In genomic region chr11:119536801-119537200, GRCh38 we compare ENCODE assay signal across 16 cellular contexts.
DNase-seq lines count a peak whose midpoint lies in the region; ATAC-seq, FAIRE-seq and TF ChIP-seq lines count a peak whose summit lies in the region.
"Had no signal": no experiment of that assay in that cellular context is flagged by ENCODE, and none has a peak within 500 bp of the region (broad histone marks: within the 10 kb centered on the region; RNA-seq: fewer than 3 reads in every experiment).

No MANE protein-coding gene starts in this region.

- H3K4me3 Mint-ChIP-seq in H9, result no peak overlapping the region
- H3K4me3 Mint-ChIP-seq in astrocyte (ENCODE audit: unreplicated experiment), result no peak overlapping the region
- no peak overlapping the region for H3K4me3 Mint-ChIP-seq in type B pancreatic cell
- no peak overlapping the region for H3K4me3 Mint-ChIP-seq in activated naive CD8-positive, alpha-beta T cell treated with anti-CD3 and anti-CD28 coated beads for 36 hours
- H3K4me3 Mint-ChIP-seq: B cell; CD8-positive, alpha-beta T cell had no signal

- no peaks in the 10 kb centered on the region for H4K20me1 ChIP-seq in H9 (ENCODE audit: control insufficient read depth, insufficient read depth, insufficient read length)
- H4K20me1 ChIP-seq in astrocyte (ENCODE audit: insufficient read depth, low read length), result no peaks in the 10 kb centered on the region

- WGBS in H9 (ENCODE audit: extremely low coverage, insufficient read length, low lambda C conversion rate), result no CpG with 5 or more reads among the region's 6 CpGs
- 36 to 56% methylated on average over 6 of the region's 6 CpGs for WGBS in aorta, 2 donors

- H2BK20ac ChIP-seq in H9 (ENCODE audit: low read depth, low read length, poor library complexity, severe bottlenecking), result no peak overlapping the region

- no peak overlapping the region for H3K4ac ChIP-seq in H9 (ENCODE audit: low read depth, low read length)

- no peak overlapping the region for H2AK5ac ChIP-seq in H9 (ENCODE audit: insufficient read length, low read length)

- no peak overlapping the region for H3K23ac ChIP-seq in H9 (ENCODE audit: insufficient read length, low read depth, low read length)

- H2BK5ac ChIP-seq in H9 (ENCODE audit: insufficient read length, low read length), result no peak overlapping the region

- H2BK120ac ChIP-seq in H9 (ENCODE audit: low read depth, low read length, poor library complexity, severe bottlenecking), result no peak overlapping the region

- no peak overlapping the region for H4K91ac ChIP-seq in H9 (ENCODE audit: insufficient read length, low read depth, low read length)

- H3K9ac ChIP-seq in H9 (ENCODE audit: extremely low read depth, insufficient read length, low read length), result no peak overlapping the region
- no peak overlapping the region for H3K9ac ChIP-seq in astrocyte (ENCODE audit: low read length)

- peaks cover 23 to 25% of the 10 kb centered on the region in 2 experiments for H3K4me1 Mint-ChIP-seq in H9
- H3K4me1 Mint-ChIP-seq in astrocyte (ENCODE audit: low read depth, unreplicated experiment), result peaks cover 8% of the 10 kb centered on the region
- peaks cover 10% of the 10 kb centered on the region for H3K4me1 Mint-ChIP-seq in type B pancreatic cell (ENCODE audit: unreplicated experiment)
- H3K4me1 Mint-ChIP-seq in activated naive CD8-positive, alpha-beta T cell treated with anti-CD3 and anti-CD28 coated beads for 36 hours, result peaks cover 1% of the 10 kb centered on the region

- DNase-seq in H9 (no peak), astrocyte (ENCODE audit: low read depth) (no peak), fibroblast of the aortic adventitia (ENCODE audit: low read depth) (no peak), type B pancreatic cell (ENCODE audit: extremely low spot score, unreplicated experiment) (no peak), aorta (no peak), HPDE6-E6E7 (ENCODE audit: extremely low spot score) (no peak)
- DNase-seq in activated naive CD8-positive, alpha-beta T cell treated with anti-CD3 and anti-CD28 coated beads for 36 hours, result no peak
- DNase-seq: CD8-positive, alpha-beta T cell; HCEC 1CT; NCI-H146; NCI-H2081 treated with DMSO at 0.1 percent for 48 hours; NCI-H2227 treated with DMSO at 0.1 percent for 48 hours; NCI-H524 treated with DMSO at 0.1 percent for 48 hours; SJCRH30 had no signal

- intact Hi-C loops in aorta (cut with DNase I), result no loop called here

- H3K4me2 ChIP-seq in H9 (ENCODE audit: insufficient read depth, insufficient read length, low read length) (no peak overlapping the region), astrocyte (ENCODE audit: low read length) (no peak overlapping the region)

- no peak overlapping the region for H2BK12ac ChIP-seq in H9 (ENCODE audit: insufficient read length, low read depth, low read length)

- H3K36me3 ChIP-seq in astrocyte (ENCODE audit: insufficient read depth, low read length), result no peaks in the 10 kb centered on the region
- no peaks in the 10 kb centered on the region for H3K36me3 ChIP-seq in aorta (ENCODE audit: control insufficient read depth in 1 of 2, insufficient read depth in 2 of 2, low read length in 1 of 2)
- H3K36me3 ChIP-seq: SJCRH30 had no signal

- H3K79me2 ChIP-seq in H9 (ENCODE audit: insufficient read depth, low read length) (no peaks in the 10 kb centered on the region), astrocyte (ENCODE audit: insufficient read depth, low read length) (no peaks in the 10 kb centered on the region)

- no peak overlapping the region for H3T11ph ChIP-seq in H9 (ENCODE audit: low read length)

- H3K27me3 Mint-ChIP-seq in H9 (ENCODE audit: low read depth) (peaks cover 45% of the 10 kb centered on the region), astrocyte (ENCODE audit: low read depth, unreplicated experiment) (peaks cover 66% of the 10 kb centered on the region), type B pancreatic cell (peaks cover 36% of the 10 kb centered on the region)
- H3K27me3 Mint-ChIP-seq in activated naive CD8-positive, alpha-beta T cell treated with anti-CD3 and anti-CD28 coated beads for 36 hours, result peaks cover 18% of the 10 kb centered on the region

- H4K5ac ChIP-seq in H9 (ENCODE audit: insufficient read length, low read depth, low read length), result no peak overlapping the region

- FAIRE-seq in astrocyte (lab: Jason Lieb, UNC), result no peak

- H3K4me1 ChIP-seq in H9 (ENCODE audit: insufficient read depth, low read length), result no peaks in the 10 kb centered on the region
- no peaks in the 10 kb centered on the region for H3K4me1 ChIP-seq in astrocyte (ENCODE audit: insufficient read depth, low read length)
- no peaks in the 10 kb centered on the region for H3K4me1 ChIP-seq in aorta (ENCODE audit: control insufficient read depth in 1 of 2, insufficient read depth in 2 of 2, low read length in 2 of 2)

- no peak overlapping the region; the same call in 1 of the 2 replicates for H3K14ac ChIP-seq in H9 (ENCODE audit: insufficient read depth, low read length)

- H3K18ac ChIP-seq in H9 (ENCODE audit: insufficient read length, low read depth, low read length), result no peak overlapping the region

- H3K9me3 ChIP-seq in H9 (ENCODE audit: control insufficient read depth, low read depth, low read length), result no peaks in the 10 kb centered on the region
- no peaks in the 10 kb centered on the region for H3K9me3 ChIP-seq in astrocyte (ENCODE audit: insufficient read depth, low read depth, low read length)
- no peaks in the 10 kb centered on the region for H3K9me3 ChIP-seq in aorta (ENCODE audit: control insufficient read depth, low read length)
- H3K9me3 ChIP-seq: SJCRH30 had no signal

- no peak overlapping the region for H3K56ac ChIP-seq in H9 (ENCODE audit: insufficient read length, low read depth, low read length)

- no peak overlapping the region for H3K4me3 ChIP-seq in astrocyte (ENCODE audit: insufficient read depth, low read depth, low read length)
- H3K4me3 ChIP-seq in fibroblast of the aortic adventitia (ENCODE audit: low read depth, low read length), result no peak overlapping the region
- no peak overlapping the region for H3K4me3 ChIP-seq in aorta (ENCODE audit: low read length in 2 of 2)
- H3K4me3 ChIP-seq: SJCRH30 had no signal

- TF ChIP-seq CTCF in H9 (conservative IDR thresholded peaks at IDR 0.05) (peak; percentile 35; the same call in 2 of the 3 replicates), astrocyte (IDR thresholded peaks at IDR 0.05; ENCODE audit: insufficient read depth, low read depth, low read length) (peak; percentile 3), fibroblast of the aortic adventitia (IDR thresholded peaks at IDR 0.05; ENCODE audit: insufficient read depth, low read length) (peak; percentile 3), type B pancreatic cell (conservative IDR thresholded peaks at IDR 0.05) (peak; percentile 40)

- H3K9me3 Mint-ChIP-seq in H9, result no peaks in the 10 kb centered on the region
- peaks cover 2% of the 10 kb centered on the region for H3K9me3 Mint-ChIP-seq in astrocyte (ENCODE audit: unreplicated experiment)
- no peaks in the 10 kb centered on the region for H3K9me3 Mint-ChIP-seq in type B pancreatic cell
- no peaks in the 10 kb centered on the region for H3K9me3 Mint-ChIP-seq in activated naive CD8-positive, alpha-beta T cell treated with anti-CD3 and anti-CD28 coated beads for 36 hours
- H3K9me3 Mint-ChIP-seq: CD8-positive, alpha-beta T cell had no signal

- H3K27ac ChIP-seq in H9 (ENCODE audit: insufficient read length, low read depth, low read length) (no peak overlapping the region), astrocyte (ENCODE audit: low read depth, low read length) (no peak overlapping the region), aorta (ENCODE audit: low read depth in 1 of 2, low read length in 2 of 2) (no peak overlapping the region)
- H3K27ac ChIP-seq: RWPE1, SJCRH30 had no signal

- ATAC-seq in aorta (ENCODE audit: low FRiP score), result no peak
- ATAC-seq: CD8-positive, alpha-beta T cell had no signal

- H3K23me2 ChIP-seq in H9 (ENCODE audit: insufficient read length, low read depth, low read length, poor library complexity, severe bottlenecking), result no peaks in the 10 kb centered on the region

- H3K79me1 ChIP-seq in H9 (ENCODE audit: insufficient read depth, low read depth, low read length, poor library complexity, severe bottlenecking), result no peaks in the 10 kb centered on the region

- no peak overlapping the region for H2AFZ ChIP-seq in H9 (ENCODE audit: low read length)
- H2AFZ ChIP-seq in astrocyte (ENCODE audit: low read depth, low read length), result no peak overlapping the region

- no peak overlapping the region for H4K8ac ChIP-seq in H9 (replicated peaks; ENCODE audit: insufficient read length, low read depth, low read length)

- H3K36me3 Mint-ChIP-seq in H9 (ENCODE audit: insufficient read depth in 1 of 3, low read depth in 3 of 3) (no peaks in the 10 kb centered on the region), astrocyte (ENCODE audit: low read depth, unreplicated experiment) (peaks cover 2% of the 10 kb centered on the region), type B pancreatic cell (no peaks in the 10 kb centered on the region)
- no peaks in the 10 kb centered on the region for H3K36me3 Mint-ChIP-seq in activated naive CD8-positive, alpha-beta T cell treated with anti-CD3 and anti-CD28 coated beads for 36 hours
- H3K36me3 Mint-ChIP-seq: CD8-positive, alpha-beta T cell had no signal

- H3K27ac Mint-ChIP-seq in H9 (0 out of 7 replicates have a peak overlapping the region, but pooled peaks of 1 of the 3 experiments have one; percentile 49), astrocyte (ENCODE audit: unreplicated experiment) (no peak overlapping the region), type B pancreatic cell (no peak overlapping the region)
- H3K27ac Mint-ChIP-seq in activated naive CD8-positive, alpha-beta T cell treated with anti-CD3 and anti-CD28 coated beads for 36 hours, result no peak overlapping the region
- H3K27ac Mint-ChIP-seq: B cell; CD8-positive, alpha-beta T cell had no signal

- H2BK15ac ChIP-seq in H9 (ENCODE audit: low read depth, low read length), result no peak overlapping the region

- H3K27me3 ChIP-seq in H9 (ENCODE audit: insufficient read depth, low read length), result no peaks in the 10 kb centered on the region
- peaks cover 15% of the 10 kb centered on the region for H3K27me3 ChIP-seq in astrocyte (ENCODE audit: insufficient read depth, low read length)
- H3K27me3 ChIP-seq in aorta (ENCODE audit: control insufficient read depth in 1 of 2, insufficient read depth in 2 of 2, low read length in 1 of 2), result no peaks in the 10 kb centered on the region
- H3K27me3 ChIP-seq: SJCRH30 had no signal
